Comparison of ENCODE assay signal across 8 cellular contexts in the genomic region with DNA sequence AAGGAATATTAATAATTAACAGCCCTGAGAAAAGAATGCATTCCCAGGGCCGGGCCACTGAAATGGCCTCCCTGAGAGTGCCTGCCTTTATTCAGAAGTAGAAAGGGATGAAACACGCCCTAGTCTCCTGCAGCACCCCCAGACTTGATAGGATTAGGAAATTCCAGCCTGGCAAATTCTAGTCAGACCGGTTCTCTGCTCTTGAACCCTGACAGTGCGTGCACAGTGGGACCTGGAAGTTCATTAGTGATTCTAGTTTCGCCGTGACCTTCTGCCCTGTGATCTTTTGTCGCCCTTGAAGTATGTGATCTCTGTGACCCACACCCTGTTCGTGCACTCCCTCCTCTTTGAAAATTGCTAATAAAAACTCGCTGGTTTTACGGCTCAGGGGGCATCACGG. TPM values are rescaled to one million over a fixed set of nuclear protein-coding genes. Genes with fewer than 3 reads are reported as not detected.
DNase-seq lines count a peak whose midpoint lies in the region; ATAC-seq and TF ChIP-seq lines count a peak whose summit lies in the region.
"Had no signal": no experiment of that assay in that cellular context is flagged by ENCODE, and none has a peak within 500 bp of the region (broad histone marks: within the 10 kb centered on the region; RNA-seq: fewer than 3 reads in every experiment).

No MANE protein-coding gene starts in this region.

- peaks cover 5% of the 10 kb centered on the region; the same call in 1 of the 2 replicates for H3K27me3 ChIP-seq in HUES64 (ENCODE audit: insufficient read depth, low read length)
- H3K27me3 ChIP-seq in duodenal mucosa (ENCODE audit: control insufficient read depth in 1 of 2, insufficient read depth in 2 of 2, low read length in 2 of 2), result peaks cover 2 to 3% of the 10 kb centered on the region in 2 donors
- H3K27me3 ChIP-seq in prostate gland (replicated peaks; ENCODE audit: insufficient read depth), result no peaks in the 10 kb centered on the region

- H3K4me1 ChIP-seq in HUES64 (ENCODE audit: insufficient read depth, low read length) (peaks cover 28% of the 10 kb centered on the region), duodenal mucosa (ENCODE audit: control insufficient read depth in 1 of 2, insufficient read depth in 2 of 2, low read length in 2 of 2) (peaks cover 37 to 43% of the 10 kb centered on the region in 2 donors), prostate gland (replicated peaks) (peaks cover 4% of the 10 kb centered on the region)

- TF ChIP-seq CTCF in prostate gland (IDR thresholded peaks at IDR 0.05), result no peak
- TF ChIP-seq CTCF in GM10248 (IDR thresholded peaks at IDR 0.05; ENCODE audit: control extremely low read depth, extremely low read depth, low read depth, missing control alignments), result no peak

- TF ChIP-seq POLR2A in prostate gland (IDR thresholded peaks at IDR 0.05), result no peak

- intact Hi-C loops in prostate gland (cut with DNase I), result no loop called here

- DNase-seq in prostate gland (ENCODE audit: low spot score) (peak; percentile 32), SKM-1 (lab: John Stamatoyannopoulos, UW; ENCODE audit: unreplicated experiment) (no peak), GM10248 (ENCODE audit: extremely low spot score) (no peak)
- DNase-seq: NCI-H1092 treated with DMSO at 0.1 percent for 48 hours had no signal

- ATAC-seq in GM21529 (IDR thresholded peaks at IDR 0.05; ENCODE audit: unreplicated experiment), result no peak
- ATAC-seq: Panc1 had no signal

- CTCF ChIA-PET in GM10248 (lab: Yijun Ruan, JAX), result interaction anchor here (1.4 to 3.1 kb wide), 3 partner anchors 9 to 27 kb away, joined by 3 to 24 read pairs (median 23); no protein-coding TSS in a partner anchor

- peak overlapping the region; percentile 51; the same call in 1 of the 2 replicates for H3K27ac ChIP-seq in HUES64 (ENCODE audit: low read depth, low read length)
- peak overlapping the region; percentile 22 for H3K27ac ChIP-seq in duodenal mucosa (ENCODE audit: low read depth, low read length)
- H3K27ac ChIP-seq in prostate gland, result peak overlapping the region in 1 of 2 donors; percentile 96

- H3K9ac ChIP-seq in HUES64 (ENCODE audit: low read depth, low read length) (no peak overlapping the region), duodenal mucosa (ENCODE audit: low read depth in 1 of 2, low read length in 2 of 2) (no peak overlapping the region)

- POLR2A ChIA-PET in GM10248 (lab: Yijun Ruan, JAX), result interaction anchor here (0.6 kb wide), 1 partner anchor 30 kb away, joined by 3 read pairs; no protein-coding TSS in a partner anchor

- H3K9me3 ChIP-seq in HUES64 (ENCODE audit: insufficient read depth, low read depth, low read length) (peaks cover 2% of the 10 kb centered on the region; the same call in 1 of the 2 replicates), duodenal mucosa (ENCODE audit: control insufficient read depth in 1 of 2, low read length in 2 of 2) (no peaks in the 10 kb centered on the region), prostate gland (no peaks in the 10 kb centered on the region)

- H3K4me3 ChIP-seq in HUES64 (ENCODE audit: low read length) (no peak overlapping the region), duodenal mucosa (ENCODE audit: low read depth in 1 of 2, low read length in 2 of 2) (no peak overlapping the region), prostate gland (no peak overlapping the region)

- WGBS in HUES64, result 64% methylated on average over 11 of the region's 11 CpGs
- WGBS in prostate gland, result 24% methylated on average over 11 of the region's 11 CpGs

- H3K36me3 ChIP-seq in HUES64 (ENCODE audit: insufficient read depth, low read length), result peaks cover 21% of the 10 kb centered on the region
- peaks cover 10 to 14% of the 10 kb centered on the region in 2 donors for H3K36me3 ChIP-seq in duodenal mucosa (ENCODE audit: control insufficient read depth in 1 of 2, insufficient read depth in 2 of 2, low read length in 2 of 2)
- no peaks in the 10 kb centered on the region for H3K36me3 ChIP-seq in prostate gland

RNA-seq across cellular contexts. Expression of a gene that starts 2.1 kb away (rescaled TPM):
- polyA plus RNA-seq in HUES64 (2013, experiment 1 of 2), result 955 TPM
- polyA plus RNA-seq in HUES64 (2013, experiment 2 of 2), result 967 TPM
- 100 to 1,000 TPM; 540 to 577 TPM for total RNA-seq in prostate gland

RNA-seq across cellular contexts. Expression of a gene that starts 25.3 kb away (rescaled TPM):
- polyA plus RNA-seq in HUES64 (2013, experiment 1 of 2), result 76.7 TPM
- polyA plus RNA-seq in HUES64 (2013, experiment 2 of 2), result 75.6 TPM
- total RNA-seq in prostate gland, result 100 to 1,000 TPM; 190 to 260 TPM

RNA-seq across cellular contexts. Expression of a gene that starts 48.3 kb away (rescaled TPM):
- polyA plus RNA-seq in HUES64 (2013, experiment 1 of 2), result 14.7 TPM
- 11.6 TPM for polyA plus RNA-seq in HUES64 (2013, experiment 2 of 2)
- total RNA-seq in prostate gland, result 10 to 100 TPM in 1 of 2 donors, 1 to 10 TPM in 1; 7.2 to 29.2 TPM

RNA-seq across cellular contexts. Expression of a gene that starts 58.1 kb away (rescaled TPM):
- polyA plus RNA-seq in HUES64 (2013, experiment 1 of 2), result not detected
- not detected for polyA plus RNA-seq in HUES64 (2013, experiment 2 of 2)
- not detected for total RNA-seq in prostate gland

RNA-seq across cellular contexts. Expression of a gene that starts 58.2 kb away (rescaled TPM):
- not detected for polyA plus RNA-seq in HUES64 (2013, experiment 1 of 2)
- not detected for polyA plus RNA-seq in HUES64 (2013, experiment 2 of 2)
- not detected for total RNA-seq in prostate gland
